In the genomic region with DNA sequence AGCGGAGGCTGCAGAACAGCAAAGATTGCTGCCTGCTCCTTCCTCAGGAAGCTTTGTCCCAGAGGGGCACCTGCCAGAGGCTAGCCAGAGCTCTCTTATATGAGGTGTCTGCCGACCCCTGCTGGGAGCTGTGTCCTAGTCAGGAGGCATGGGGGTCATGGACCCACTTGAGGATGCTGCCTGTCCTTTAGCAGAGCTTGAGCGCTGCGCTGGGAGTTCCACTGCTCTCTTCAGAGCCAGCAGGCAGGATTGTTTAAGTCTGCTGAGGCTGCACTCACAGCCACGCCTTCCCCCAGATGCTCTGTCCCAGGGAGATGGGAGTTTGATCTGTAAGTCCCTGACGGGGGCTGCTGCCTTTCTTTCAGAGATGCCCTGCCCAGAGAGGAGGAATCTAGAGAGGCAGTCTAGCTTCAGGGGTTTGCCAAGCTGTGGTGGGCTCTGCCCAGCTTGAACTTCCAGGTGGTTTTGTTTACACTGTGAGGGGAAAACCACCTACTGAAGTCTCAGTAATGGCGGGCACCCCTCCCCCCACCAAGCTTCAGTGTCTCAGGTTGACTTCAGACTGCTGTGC, we compare ENCODE assay signal across 8 cellular contexts. TPM values are rescaled to one million over a fixed set of nuclear protein-coding genes. Genes with fewer than 3 reads are reported as not detected.
A peak's percentile ranks its signal among the peaks of the same experiment; 100 is the strongest.
DNase-seq lines count a peak whose midpoint lies in the region; ATAC-seq and TF ChIP-seq lines count a peak whose summit lies in the region.

No MANE protein-coding gene starts in this region.

- CTCF ChIA-PET in activated CD4-positive, alpha-beta memory T cell treated with anti-CD3 and anti-CD28 coated beads for 36 hours (lab: Charles Lee): interaction anchor here (0.9 kb wide), 1 partner anchor 8 kb away, joined by 3 read pairs; no protein-coding TSS in a partner anchor

- H3K4me3 ChIP-seq in coronary artery: no peak overlapping the region

- H3K27me3 Mint-ChIP-seq in activated CD4-positive, alpha-beta memory T cell treated with anti-CD3 and anti-CD28 coated beads for 36 hours: no peaks in the 10 kb centered on the region
- no peaks in the 10 kb centered on the region for H3K27me3 Mint-ChIP-seq in naive B cell

- no peak overlapping the region for H3K27ac ChIP-seq in coronary artery

- POLR2A ChIA-PET in activated CD4-positive, alpha-beta memory T cell treated with anti-CD3 and anti-CD28 coated beads for 36 hours (lab: Charles Lee): interaction anchor here (1.1 to 2.0 kb wide), 4 partner anchors 8 to 184 kb away, joined by 3 to 7 read pairs (median 4); a partner anchor contains a TSS

- peaks cover 2% of the 10 kb centered on the region for H3K9me3 Mint-ChIP-seq in activated CD4-positive, alpha-beta memory T cell treated with anti-CD3 and anti-CD28 coated beads for 36 hours
- peaks cover 0 to 3% (median 0%) of the 10 kb centered on the region in 7 donors for H3K9me3 Mint-ChIP-seq in naive B cell

- peaks cover 79% of the 10 kb centered on the region for H3K4me1 Mint-ChIP-seq in activated CD4-positive, alpha-beta memory T cell treated with anti-CD3 and anti-CD28 coated beads for 36 hours (ENCODE audit: low read depth)
- H3K4me1 Mint-ChIP-seq in naive B cell: peaks cover 66 to 89% (median 89%) of the 10 kb centered on the region in 3 donors

- peaks cover 30% of the 10 kb centered on the region for H3K36me3 Mint-ChIP-seq in activated CD4-positive, alpha-beta memory T cell treated with anti-CD3 and anti-CD28 coated beads for 36 hours
- H3K36me3 Mint-ChIP-seq in naive B cell: peaks cover 39 to 42% of the 10 kb centered on the region in 2 donors

- intact Hi-C loops in activated CD4-positive, alpha-beta memory T cell treated with anti-CD3 and anti-CD28 coated beads for 36 hours (cut with micrococcal nuclease): loop anchor here (2.0 kb wide), 1 partner anchor 316 kb away; a partner anchor contains a TSS

- DNase-seq in activated CD4-positive, alpha-beta memory T cell treated with anti-CD3 and anti-CD28 coated beads for 36 hours: peak; percentile 72
- peak; percentile 61 for DNase-seq in naive B cell
- DNase-seq in HuH-7 (ENCODE audit: low spot score): no peak
- no peak for DNase-seq in anterior cingulate cortex (lab: John Stamatoyannopoulos, UW)
- DNase-seq in coronary artery (ENCODE audit: low spot score): no peak

- ATAC-seq in GM18498 (IDR thresholded peaks at IDR 0.05; ENCODE audit: unreplicated experiment) (peak; percentile 37), HG02885 (IDR thresholded peaks at IDR 0.05; ENCODE audit: poor library complexity, unreplicated experiment) (peak; percentile 35), naive B cell (ENCODE audit: low read depth in 2 of 2) (peak; percentile 66 to 76), GM18870 (IDR thresholded peaks at IDR 0.05; ENCODE audit: unreplicated experiment) (no peak)

- H3K27ac Mint-ChIP-seq in activated CD4-positive, alpha-beta memory T cell treated with anti-CD3 and anti-CD28 coated beads for 36 hours: peak overlapping the region; percentile 64
- H3K27ac Mint-ChIP-seq in naive B cell: peak overlapping the region; percentile 91 to 99 (median 97)

- H3K4me3 Mint-ChIP-seq in activated CD4-positive, alpha-beta memory T cell treated with anti-CD3 and anti-CD28 coated beads for 36 hours: peak overlapping the region; percentile 4
- peak overlapping the region; percentile 74 to 90 (median 84) for H3K4me3 Mint-ChIP-seq in naive B cell

- TF ChIP-seq CTCF in coronary artery (IDR thresholded peaks at IDR 0.05): no peak

RNA-seq across cellular contexts. Expression of a gene that starts 10.9 kb away (rescaled TPM):
- total RNA-seq in activated CD4-positive, alpha-beta memory T cell treated with anti-CD3 and anti-CD28 coated beads for 36 hours: 10 to 100 TPM; 37.0 to 37.2 TPM
- polyA plus RNA-seq in naive B cell (ENCODE audit: low read depth in 6 of 6): 100 to 1,000 TPM; 154 to 228 (median 181) TPM

Comparison
In these comparisons a context has a peak if more than half of its experiments do, and no peak if none do; other contexts are left out.
1. DNase-seq: peak in activated CD4-positive, alpha-beta memory T cell treated with anti-CD3 and anti-CD28 coated beads for 36 hours (single experiment) and naive B cell (single experiment); none in HuH-7 (single experiment), anterior cingulate cortex (0 of 58) and coronary artery (single experiment).